11 cellular contexts compared by ENCODE assay signal in the genomic region with DNA sequence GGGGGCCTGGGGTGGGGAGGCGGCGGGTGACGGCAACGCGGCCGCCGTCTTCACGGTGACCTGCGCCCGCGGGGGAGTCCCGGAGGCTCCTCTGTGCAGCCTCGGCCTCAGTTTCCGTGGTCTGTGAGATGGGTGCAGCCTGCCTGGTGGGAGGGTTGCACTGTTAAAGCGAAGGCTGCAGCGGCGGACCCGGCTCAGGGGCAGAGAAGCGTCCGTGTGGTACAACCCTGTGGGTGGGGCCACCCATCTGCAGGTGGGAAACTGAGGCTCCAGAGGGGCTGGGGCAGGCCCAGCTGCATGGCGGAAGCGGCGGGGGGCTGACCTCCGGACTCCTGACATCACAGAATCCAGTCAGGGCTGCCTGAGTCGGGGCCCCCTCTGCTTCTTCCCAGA. TPM values are rescaled to one million over a fixed set of nuclear protein-coding genes. Genes with fewer than 3 reads are reported as not detected.
DNase-seq lines count a peak whose midpoint lies in the region; ATAC-seq and TF ChIP-seq lines count a peak whose summit lies in the region.
"Had no signal": no experiment of that assay in that cellular context is flagged by ENCODE, and none has a peak within 500 bp of the region (broad histone marks: within the 10 kb centered on the region; RNA-seq: fewer than 3 reads in every experiment).

No MANE protein-coding gene starts in this region.

- no peak overlapping the region for H3K27ac Mint-ChIP-seq in MCF 10A (ENCODE audit: low read depth, unreplicated experiment)

- POLR2A ChIA-PET in MCF 10A (lab: Yijun Ruan, JAX) = no interaction called here

- TF ChIP-seq CTCF in cardiac muscle cell (IDR thresholded peaks at IDR 0.05; ENCODE audit: low read depth, low read length) = no peak
- no peak for TF ChIP-seq CTCF in MCF 10A (IDR thresholded peaks at IDR 0.05; ENCODE audit: unreplicated experiment)
- no peak for TF ChIP-seq CTCF in upper lobe of right lung (IDR thresholded peaks at IDR 0.05)

- no peak overlapping the region for H3K27ac ChIP-seq in cardiac muscle cell
- no peak overlapping the region for H3K27ac ChIP-seq in mesodermal cell (ENCODE audit: low read depth, low read length, severe bottlenecking)
- H3K27ac ChIP-seq in upper lobe of right lung = no peak overlapping the region

- H3K4me1 ChIP-seq in cardiac muscle cell (ENCODE audit: low read depth) = no peaks in the 10 kb centered on the region
- H3K4me1 ChIP-seq in mesodermal cell (ENCODE audit: control insufficient read depth, insufficient read depth, low read length, poor library complexity, severe bottlenecking) = no peaks in the 10 kb centered on the region
- H3K4me1 ChIP-seq in upper lobe of right lung = peaks cover 10% of the 10 kb centered on the region

- H3K36me3 ChIP-seq in cardiac muscle cell = no peaks in the 10 kb centered on the region
- H3K36me3 ChIP-seq in mesodermal cell (ENCODE audit: control insufficient read depth, insufficient read depth, low read length) = peaks cover 5% of the 10 kb centered on the region
- H3K36me3 ChIP-seq in upper lobe of right lung = no peaks in the 10 kb centered on the region

- no peaks in the 10 kb centered on the region for H3K9me3 Mint-ChIP-seq in MCF 10A (ENCODE audit: unreplicated experiment)
- H3K9me3 Mint-ChIP-seq: T-helper 1 cell treated with Interleukin-12 subunit alpha and Interleukin-12 subunit beta and Interleukin-4 antibody, amounts not matched to agents 30 μg/mL and 1 μg/mL, for 36 hours had no signal

- H3K27me3 Mint-ChIP-seq in MCF 10A (ENCODE audit: insufficient read depth, unreplicated experiment) = no peaks in the 10 kb centered on the region

- intact Hi-C loops in left ventricle myocardium superior (cut with micrococcal nuclease) (no loop called here), MCF 10A (cut with micrococcal nuclease) (no loop called here), upper lobe of right lung (cut with DNase I) (no loop called here)

- no peak for ATAC-seq in left ventricle myocardium superior
- ATAC-seq in upper lobe of right lung = no peak
- ATAC-seq in HG02852 (IDR thresholded peaks at IDR 0.05; ENCODE audit: unreplicated experiment) = no peak
- no peak for ATAC-seq in GM18520 (IDR thresholded peaks at IDR 0.05; ENCODE audit: unreplicated experiment)

- peaks cover 6% of the 10 kb centered on the region for H3K36me3 Mint-ChIP-seq in MCF 10A (ENCODE audit: insufficient read depth, unreplicated experiment)

- H3K4me3 Mint-ChIP-seq in MCF 10A (ENCODE audit: unreplicated experiment) = peak overlapping the region; percentile 11

- DNase-seq in cardiac muscle cell (ENCODE audit: low read depth in 1 of 2, low spot score in 1 of 2) (no peak), left ventricle myocardium superior (no peak), MCF 10A (ENCODE audit: unreplicated experiment) (no peak), upper lobe of right lung (no peak), NCI-H748 treated with DMSO at 0.1 percent for 48 hours (lab: John Stamatoyannopoulos, UW) (no peak)

- H3K9me3 ChIP-seq in cardiac muscle cell (ENCODE audit: low read depth) = no peaks in the 10 kb centered on the region
- H3K9me3 ChIP-seq in mesodermal cell (ENCODE audit: control insufficient read depth, low read length) = no peaks in the 10 kb centered on the region
- no peaks in the 10 kb centered on the region for H3K9me3 ChIP-seq in upper lobe of right lung

- peaks cover 7% of the 10 kb centered on the region for H3K4me1 Mint-ChIP-seq in MCF 10A (ENCODE audit: insufficient read depth, unreplicated experiment)

- H3K4me3 ChIP-seq in cardiac muscle cell = peak overlapping the region; percentile 33
- H3K4me3 ChIP-seq in mesodermal cell (ENCODE audit: extremely low read depth, insufficient read depth, low read length, poor library complexity, severe bottlenecking) = peak overlapping the region; percentile 24
- peak overlapping the region; percentile 44 for H3K4me3 ChIP-seq in upper lobe of right lung

- H3K27me3 ChIP-seq in cardiac muscle cell (peaks cover 16% of the 10 kb centered on the region), upper lobe of right lung (no peaks in the 10 kb centered on the region)

- CTCF ChIA-PET in MCF 10A (lab: Yijun Ruan, JAX) = interaction anchor here (0.6 kb wide), 1 partner anchor 90 kb away, joined by 3 read pairs; no protein-coding TSS in a partner anchor

- no TSS peak for BruUV-seq in MCF 10A (replicated peaks; lab: Mats Ljungman, UMichigan)

- WGBS in mesodermal cell (ENCODE audit: insufficient coverage in 2 of 2), 2 experiments = 54 to 57% methylated on average over 22 to 23 of the region's 25 CpGs

RNA-seq across cellular contexts. Expression of a gene that starts 0.5 kb away (rescaled TPM):
- total RNA-seq in cardiac muscle cell = not detected in 2 replicates
- polyA plus RNA-seq in cardiac muscle cell = 0.92 TPM in 1 of 2 replicates, not detected in the other
- not detected for total RNA-seq in left ventricle myocardium superior
- total RNA-seq in MCF 10A (2022) = not detected in 2 replicates
- not detected for polyA plus RNA-seq in mesodermal cell (2013, experiment 1 of 2)
- polyA plus RNA-seq in mesodermal cell (2013, experiment 2 of 2) = not detected
- 0.52 TPM for total RNA-seq in upper lobe of right lung
- total RNA-seq: left colon had no signal

RNA-seq across cellular contexts. Expression of a gene that starts 6.8 kb away (rescaled TPM):
- total RNA-seq in cardiac muscle cell (82.6 and 121 TPM in 2 replicates), left ventricle myocardium superior (55.5 TPM), MCF 10A (2022) (36.9 and 40.9 TPM in 2 replicates), upper lobe of right lung (36.0 TPM)
- polyA plus RNA-seq in cardiac muscle cell = 103 and 120 TPM in 2 replicates
- 45.2 TPM for polyA plus RNA-seq in mesodermal cell (2013, experiment 1 of 2)
- polyA plus RNA-seq in mesodermal cell (2013, experiment 2 of 2) = 45.7 TPM

RNA-seq across cellular contexts. Expression of a gene that starts 22.9 kb away (rescaled TPM):
- 76.6 and 78.5 TPM in 2 replicates for total RNA-seq in cardiac muscle cell
- 88.7 and 92.1 TPM in 2 replicates for polyA plus RNA-seq in cardiac muscle cell
- total RNA-seq in left ventricle myocardium superior = 24.4 TPM
- total RNA-seq in MCF 10A (2022) = 53.9 and 68.0 TPM in 2 replicates
- 48.9 TPM for polyA plus RNA-seq in mesodermal cell (2013, experiment 1 of 2)
- 40.3 TPM for polyA plus RNA-seq in mesodermal cell (2013, experiment 2 of 2)
- 32.9 TPM for total RNA-seq in upper lobe of right lung

RNA-seq across cellular contexts. Expression of a gene that starts 36.0 kb away (rescaled TPM):
- total RNA-seq in cardiac muscle cell = 44.4 and 46.9 TPM in 2 replicates
- 33.0 and 34.7 TPM in 2 replicates for polyA plus RNA-seq in cardiac muscle cell
- 24.6 TPM for total RNA-seq in left ventricle myocardium superior
- 172 and 183 TPM in 2 replicates for total RNA-seq in MCF 10A (2022)
- polyA plus RNA-seq in mesodermal cell (2013, experiment 1 of 2) = 15.9 TPM
- polyA plus RNA-seq in mesodermal cell (2013, experiment 2 of 2) = 11.7 TPM
- 114 TPM for total RNA-seq in upper lobe of right lung

RNA-seq across cellular contexts. Expression of a gene that starts 50.5 kb away (rescaled TPM):
- total RNA-seq in cardiac muscle cell (1.0 and 2.3 TPM in 2 replicates), left ventricle myocardium superior (14.3 TPM), MCF 10A (2022) (0.68 and 1.2 TPM in 2 replicates), upper lobe of right lung (0.52 TPM)
- polyA plus RNA-seq in cardiac muscle cell = 0.34 and 0.46 TPM in 2 replicates
- polyA plus RNA-seq in mesodermal cell (2013, experiment 1 of 2) = 1.0 TPM
- polyA plus RNA-seq in mesodermal cell (2013, experiment 2 of 2) = 1.1 TPM
- total RNA-seq: subcutaneous adipose tissue had no signal
